ENCODE assay signal across 18 cellular contexts in genomic region chr7:13414181-13414580, GRCh38.
DNase-seq lines count a peak whose midpoint lies in the region; ATAC-seq, FAIRE-seq and TF ChIP-seq lines count a peak whose summit lies in the region.
"Had no signal": no experiment of that assay in that cellular context is flagged by ENCODE, and none has a peak within 500 bp of the region (broad histone marks: within the 10 kb centered on the region; RNA-seq: fewer than 3 reads in every experiment).

No MANE protein-coding gene starts in this region.

- BruUV-seq in PC-3 (replicated peaks; lab: Mats Ljungman, UMichigan) = no TSS peak

- FAIRE-seq in pancreas (lab: Jason Lieb, UNC) = no peak
- FAIRE-seq in GM12891 (lab: Jason Lieb, UNC) = no peak
- FAIRE-seq: GM19239 had no signal

- no peaks in the 10 kb centered on the region for H3K27me3 ChIP-seq in PC-3 (ENCODE audit: low read length)
- H3K27me3 ChIP-seq in pancreas = no peaks in the 10 kb centered on the region

- peaks cover 17% of the 10 kb centered on the region for H3K4me1 ChIP-seq in PC-3 (ENCODE audit: insufficient read depth, low read length)
- no peaks in the 10 kb centered on the region for H3K4me1 ChIP-seq in pancreas

- no peaks in the 10 kb centered on the region for H3F3A ChIP-seq in PC-3 (ENCODE audit: low read length, unreplicated experiment)

- H3K79me2 ChIP-seq in PC-3 (ENCODE audit: low read length) = no peaks in the 10 kb centered on the region

- TF ChIP-seq POLR2A in GM12891 (IDR thresholded peaks at IDR 0.05; ENCODE audit: low read depth, low read length) = no peak

- peak; percentile 91 for DNase-seq in G401 (ENCODE audit: low spot score)
- DNase-seq in NCI-H1694 (lab: John Stamatoyannopoulos, UW) = peak; percentile 16
- no peak for DNase-seq in PC-3
- DNase-seq in pancreas = no peak
- DNase-seq in GM13977 (ENCODE audit: low spot score) = no peak
- DNase-seq in SW 1271 (lab: John Stamatoyannopoulos, UW) = no peak
- no peak for DNase-seq in activated CD4-positive, alpha-beta T cell treated with anti-CD3 and anti-CD28 coated beads, Interleukin-2, amount 50 U/mL, for 1 hour
- no peak for DNase-seq in GM12891 (ENCODE audit: insufficient read length, low spot score)
- DNase-seq: AML-193; DND-41; GOT3; NCI-H1105; NCI-H2107; NCI-H345; NCI-H526 treated with DMSO at 0.1 percent for 48 hours; NK-92 treated with Interleukin-12 subunit alpha and Interleukin-12 subunit beta, amount 100 ng/mL, for 24 hours had no signal

- 0 out of 2 replicates have a peak overlapping the region, but pooled peaks have one; percentile 4 for H3K27ac ChIP-seq in PC-3 (ENCODE audit: low read length)
- H3K27ac ChIP-seq in pancreas = no peak overlapping the region

- H3K4me2 ChIP-seq in PC-3 (ENCODE audit: low read length) = peak overlapping the region; percentile 63

- in situ Hi-C loops in G401 (cut with HindIII; ENCODE audit: low sequenced_read_pairs) = no loop called here
- in situ Hi-C loops in GM13977 (cut with MboI; ENCODE audit: low pct_unique_long_range_greater_than_20kb, low sequenced_read_pairs, unreplicated experiment) = no loop called here

- no peak for ATAC-seq in PC-3
- ATAC-seq in pancreas = peak in 3 of 4 donors; percentile 8 to 30 (median 25)
- ATAC-seq: HCT116 had no signal

- CTCF ChIA-PET in PC-3 (lab: Charles Lee) = no interaction called here

- POLR2A ChIA-PET in PC-3 (lab: Charles Lee; ENCODE audit: unreplicated experiment) = no interaction called here

- H3K9ac ChIP-seq in PC-3 (ENCODE audit: low read length) = no peak overlapping the region

- no peaks in the 10 kb centered on the region for H3K36me3 ChIP-seq in PC-3 (ENCODE audit: low read depth, low read length)
- H3K36me3 ChIP-seq in pancreas = no peaks in the 10 kb centered on the region

- H3K9me2 ChIP-seq in PC-3 (replicated peaks; ENCODE audit: low read length) = no peaks in the 10 kb centered on the region

- H3K4me3 ChIP-seq in PC-3 (ENCODE audit: low read length) (peak overlapping the region; percentile 2; the same call in 1 of the 2 replicates), pancreas (no peak overlapping the region)

- H3K9me3 ChIP-seq in PC-3 (ENCODE audit: low read length) = 0 out of 2 replicates have a peak, but pooled peaks cover 6% of the 10 kb centered on the region
- H3K9me3 ChIP-seq in pancreas = no peaks in the 10 kb centered on the region

- H2AFZ ChIP-seq in PC-3 (ENCODE audit: low read length) = no peak overlapping the region

- no peak for TF ChIP-seq CTCF in PC-3 (conservative IDR thresholded peaks at IDR 0.05; ENCODE audit: low read depth, low read length)
- no peak for TF ChIP-seq CTCF in pancreas (IDR thresholded peaks at IDR 0.05)
- TF ChIP-seq CTCF in GM13977 (IDR thresholded peaks at IDR 0.05; ENCODE audit: extremely low read depth, insufficient read depth, missing control alignments) = no peak

- intact Hi-C loops in PC-3 (cut with micrococcal nuclease) = loop anchor here (5.0 to 10.0 kb wide), 2 partner anchors 107 to 571 kb away; partner anchors contain the start of gene ETV1
- intact Hi-C loops in pancreas (cut with DNase I) = no loop called here

- H4K20me1 ChIP-seq in PC-3 (ENCODE audit: low read length) = no peaks in the 10 kb centered on the region

TF ChIP-seq in GM12891, 5 proteins besides CTCF, POLR2A, EP300 and RAD21:
- TF ChIP-seq SPI1 (IDR thresholded peaks at IDR 0.05; ENCODE audit: low read depth, low read length) (no peak), POLR2AphosphoS5 (IDR thresholded peaks at IDR 0.05; ENCODE audit: low read depth, low read length) (no peak), POU2F2 (IDR thresholded peaks at IDR 0.05; ENCODE audit: low read depth, low read length) (no peak), TAF1 (IDR thresholded peaks at IDR 0.05; ENCODE audit: low read depth, low read length) (no peak), PAX5 (IDR thresholded peaks at IDR 0.05; ENCODE audit: insufficient read depth, low read length, severe bottlenecking) (no peak)

Comparison
In these comparisons a context has a peak if more than half of its experiments do, and no peak if none do; other contexts are left out.
1. DNase-seq: peak in G401 (single experiment) and NCI-H1694 (single experiment); none in PC-3 (single experiment), pancreas (0 of 6), GM13977 (single experiment), SW 1271 (0 of 2), activated CD4-positive, alpha-beta T cell treated with anti-CD3 and anti-CD28 coated beads, Interleukin-2, amount 50 U/mL, for 1 hour (single experiment) and GM12891 (single experiment).